1 cellular context compared by ENCODE assay signal in genomic region chr2:136129601-136130000, GRCh38.
TF ChIP-seq lines count a peak whose summit lies in the region.

No MANE protein-coding gene starts in this region.

TF ChIP-seq in HepG2, 621 proteins besides CTCF, POLR2A, EP300 and RAD21 (continued from another document):
- no peak for TF ChIP-seq HNF1A (IDR thresholded peaks at IDR 0.05; ENCODE audit: low read depth)
- TF ChIP-seq HNF1A (CRISPR knock-in tag; IDR thresholded peaks at IDR 0.05; ENCODE audit: borderline replicate concordance): no peak
- no peak for TF ChIP-seq KLF13 (CRISPR knock-in tag; IDR thresholded peaks at IDR 0.05)
- TF ChIP-seq ZNF552 (CRISPR knock-in tag; IDR thresholded peaks at IDR 0.05; ENCODE audit: borderline replicate concordance): no peak
- no peak for TF ChIP-seq ZNF577 (CRISPR knock-in tag; IDR thresholded peaks at IDR 0.05; ENCODE audit: borderline replicate concordance, low read depth)
TF ChIP-seq in HepG2: peak in this region for 0.
